ENCODE assay signal across 8 cellular contexts in genomic region chrX:104110499-104110951, GRCh38. TPM values are rescaled to one million over a fixed set of nuclear protein-coding genes. Genes with fewer than 3 reads are reported as not detected.
DNase-seq lines count a peak whose midpoint lies in the region; ATAC-seq, FAIRE-seq and TF ChIP-seq lines count a peak whose summit lies in the region.
"Not testable (repeated sequence)": the region's sequence is repeated elsewhere in the genome, so short reads cannot be mapped to it uniquely, and the experiment has no call there.

No MANE protein-coding gene starts in this region.

- peak overlapping the region; percentile 84 for H3K9ac ChIP-seq in Loucy (ENCODE audit: low read depth, low read length, poor library complexity, severe bottlenecking)

- FAIRE-seq in bronchial epithelial cell (lab: Jason Lieb, UNC) = peak; percentile 95
- FAIRE-seq in small intestine (lab: Jason Lieb, UNC) = not testable (repeated sequence)

- H3K9me2 ChIP-seq in DOHH2 (replicated peaks; ENCODE audit: control insufficient read depth, low read length); Loucy (replicated peaks; ENCODE audit: low read depth, low read length): not testable (repeated sequence)

- intact Hi-C loops in activated CD4-positive, alpha-beta memory T cell treated with anti-CD3 and anti-CD28 coated beads for 36 hours (cut with micrococcal nuclease) = loop anchor here (5.0 kb wide), 2 partner anchors 263 to 578 kb away; no protein-coding TSS in a partner anchor

- TF ChIP-seq CTCF in DOHH2 (IDR thresholded peaks at IDR 0.05; ENCODE audit: low read depth, low read length, poor library complexity, severe bottlenecking); Loucy (conservative IDR thresholded peaks at IDR 0.05; ENCODE audit: low read length); bronchial epithelial cell (IDR thresholded peaks at IDR 0.05; ENCODE audit: insufficient read depth, low read length, severe bottlenecking): not testable (repeated sequence)

- DNase-seq in activated CD4-positive, alpha-beta memory T cell treated with anti-CD3 and anti-CD28 coated beads for 36 hours; bronchial epithelial cell (ENCODE audit: low read depth); small intestine: not testable (repeated sequence)

- H3K9me3 ChIP-seq in DOHH2 (ENCODE audit: control insufficient read depth, insufficient read depth, low read length); Loucy (ENCODE audit: insufficient read depth, low read depth, low read length); small intestine (ENCODE audit: control insufficient read depth, low read depth): not testable (repeated sequence)

- not testable (repeated sequence) for H3K4me3 Mint-ChIP-seq in activated CD4-positive, alpha-beta memory T cell treated with anti-CD3 and anti-CD28 coated beads for 36 hours

- not testable (repeated sequence) for H3K27ac ChIP-seq in DOHH2 (ENCODE audit: low read depth, low read length)
- peak overlapping the region; percentile 53 to 81 for H3K27ac ChIP-seq in small intestine (ENCODE audit: low read depth in 1 of 2, low read length in 1 of 2)

- not testable (repeated sequence) for H3K79me2 ChIP-seq in DOHH2 (ENCODE audit: control insufficient read depth, low read length)
- peaks cover 63% of the 10 kb centered on the region for H3K79me2 ChIP-seq in Loucy (ENCODE audit: insufficient read depth, low read length)

- CTCF ChIA-PET in activated CD4-positive, alpha-beta memory T cell treated with anti-CD3 and anti-CD28 coated beads for 36 hours (lab: Charles Lee) = interaction anchor here (1.6 to 3.5 kb wide), 2 partner anchors 25 to 266 kb away, joined by 7 to 18 read pairs; no protein-coding TSS in a partner anchor

- 55 to 85% (median 71%) methylated on average over 3 of the region's 3 CpGs for WGBS in small intestine, 3 donors

- H3K27me3 Mint-ChIP-seq in activated CD4-positive, alpha-beta memory T cell treated with anti-CD3 and anti-CD28 coated beads for 36 hours = not testable (repeated sequence)

- H3F3A ChIP-seq in DOHH2 (ENCODE audit: control insufficient read depth, insufficient read depth); Loucy (ENCODE audit: low read depth): not testable (repeated sequence)

- H3K9me3 Mint-ChIP-seq in activated CD4-positive, alpha-beta memory T cell treated with anti-CD3 and anti-CD28 coated beads for 36 hours = not testable (repeated sequence)

- H3K4me3 ChIP-seq in DOHH2 (ENCODE audit: low read length) (peak overlapping the region; percentile 77; the same call in 1 of the 2 replicates), Loucy (ENCODE audit: low read length, poor library complexity, severe bottlenecking) (peak overlapping the region; percentile 93), small intestine (ENCODE audit: low read depth in 1 of 2, low read length in 2 of 2) (peak overlapping the region in 1 of 2 donors; percentile 6)
- not testable (repeated sequence) for H3K4me3 ChIP-seq in bronchial epithelial cell (ENCODE audit: low read depth, low read length)

- POLR2A ChIA-PET in activated CD4-positive, alpha-beta memory T cell treated with anti-CD3 and anti-CD28 coated beads for 36 hours (lab: Charles Lee) = not testable (repeated sequence)

- H3K4me1 ChIP-seq in DOHH2 (ENCODE audit: control insufficient read depth, low read length) (peaks cover 24% of the 10 kb centered on the region), Loucy (ENCODE audit: insufficient read depth, low read length, poor library complexity, severe bottlenecking) (peaks cover 39% of the 10 kb centered on the region)
- H3K4me1 ChIP-seq in small intestine (ENCODE audit: control insufficient read depth in 2 of 2, insufficient read depth in 1 of 2, low read depth in 1 of 2, low read length in 1 of 2) = not testable (repeated sequence)

- H3K4me1 Mint-ChIP-seq in activated CD4-positive, alpha-beta memory T cell treated with anti-CD3 and anti-CD28 coated beads for 36 hours (ENCODE audit: low read depth) = peaks cover 29% of the 10 kb centered on the region

- H4K20me1 ChIP-seq in DOHH2 (ENCODE audit: control insufficient read depth, insufficient read depth, low read depth, low read length); Loucy (ENCODE audit: insufficient read depth, low read length, poor library complexity, severe bottlenecking): not testable (repeated sequence)

- peak overlapping the region; percentile 45 for H3K27ac Mint-ChIP-seq in activated CD4-positive, alpha-beta memory T cell treated with anti-CD3 and anti-CD28 coated beads for 36 hours

- not testable (repeated sequence) for H3K27me3 ChIP-seq in DOHH2 (ENCODE audit: control insufficient read depth, low read length); Loucy (ENCODE audit: insufficient read depth, low read length, poor library complexity, severe bottlenecking); bronchial epithelial cell (ENCODE audit: control insufficient read depth, insufficient read depth, low read length); small intestine (ENCODE audit: control insufficient read depth in 2 of 2, insufficient read depth in 2 of 2, low read length in 2 of 2)

- ATAC-seq in GM19023 (IDR thresholded peaks at IDR 0.05; ENCODE audit: unreplicated experiment) (peak; percentile 33), GM21717 (IDR thresholded peaks at IDR 0.05; ENCODE audit: unreplicated experiment) (peak; percentile 49), HG03135 (IDR thresholded peaks at IDR 0.05; ENCODE audit: unreplicated experiment) (peak; percentile 34)

- not testable (repeated sequence) for H3K36me3 Mint-ChIP-seq in activated CD4-positive, alpha-beta memory T cell treated with anti-CD3 and anti-CD28 coated beads for 36 hours

- H3K4me2 ChIP-seq in DOHH2 (ENCODE audit: low read length) (peak overlapping the region; percentile 79), Loucy (ENCODE audit: low read depth, low read length, poor library complexity, severe bottlenecking) (peak overlapping the region; percentile 96)

- not testable (repeated sequence) for H2AFZ ChIP-seq in Loucy (ENCODE audit: low read length)

- H3K36me3 ChIP-seq in DOHH2 (ENCODE audit: control insufficient read depth, low read length); Loucy (ENCODE audit: insufficient read depth, low read length); bronchial epithelial cell (ENCODE audit: control insufficient read depth, insufficient read depth, low read length); small intestine (ENCODE audit: control insufficient read depth in 2 of 2, insufficient read depth in 2 of 2, low read length in 2 of 2): not testable (repeated sequence)

RNA-seq across cellular contexts. Expression of gene ZCCHC18, which starts 1.8 kb away (rescaled TPM):
- total RNA-seq in activated CD4-positive, alpha-beta memory T cell treated with anti-CD3 and anti-CD28 coated beads for 36 hours = under 1 TPM; 0.36 to 0.77 TPM
- total RNA-seq in bronchial epithelial cell = not detected in 2 replicates
- polyA plus RNA-seq in small intestine = under 1 TPM in 1 of 3 donors, not detected in 2; 0.70 TPM

RNA-seq across cellular contexts. Expression of gene TMSB15C, which starts 34.5 kb away (rescaled TPM):
- 1 to 10 TPM; 1.6 to 2.7 TPM for total RNA-seq in activated CD4-positive, alpha-beta memory T cell treated with anti-CD3 and anti-CD28 coated beads for 36 hours
- total RNA-seq in bronchial epithelial cell = 0.79 and 1.8 TPM in 2 replicates
- polyA plus RNA-seq in small intestine = under 1 TPM in 1 of 3 donors, not detected in 2; 0.54 TPM

RNA-seq across cellular contexts. Expression of gene SLC25A53, which starts 46.3 kb away (rescaled TPM):
- total RNA-seq in activated CD4-positive, alpha-beta memory T cell treated with anti-CD3 and anti-CD28 coated beads for 36 hours = 1 to 10 TPM; 3.6 to 4.2 TPM
- total RNA-seq in bronchial epithelial cell = 4.2 and 7.0 TPM in 2 replicates
- polyA plus RNA-seq in small intestine = 1 to 10 TPM; 2.2 to 9.4 (median 6.6) TPM

RNA-seq across cellular contexts. Expression of gene FAM199X, which starts 55.7 kb away (rescaled TPM):
- total RNA-seq in activated CD4-positive, alpha-beta memory T cell treated with anti-CD3 and anti-CD28 coated beads for 36 hours = 1 to 10 TPM; 8.3 to 9.1 TPM
- total RNA-seq in bronchial epithelial cell = 30.1 and 31.9 TPM in 2 replicates
- polyA plus RNA-seq in small intestine = 10 to 100 TPM in 1 of 3 donors, 1 to 10 TPM in 2; 4.9 to 12.8 (median 7.8) TPM
